16 cellular contexts compared by ENCODE assay signal in genomic region chr6:35028781-35029180, GRCh38.
DNase-seq lines count a peak whose midpoint lies in the region; ATAC-seq and TF ChIP-seq lines count a peak whose summit lies in the region.
"Had no signal": no experiment of that assay in that cellular context is flagged by ENCODE, and none has a peak within 500 bp of the region (broad histone marks: within the 10 kb centered on the region; RNA-seq: fewer than 3 reads in every experiment).

No MANE protein-coding gene starts in this region.

- intact Hi-C loops in left ventricle myocardium inferior (cut with micrococcal nuclease) = no loop called here
- intact Hi-C loops in Right ventricle myocardium inferior (cut with DNase I) = no loop called here
- intact Hi-C loops in esophagus muscularis mucosa (cut with DNase I) = no loop called here
- intact Hi-C loops in sigmoid colon (cut with DNase I) = no loop called here

- ATAC-seq in Right ventricle myocardium inferior = no peak
- no peak for ATAC-seq in GM21367 (IDR thresholded peaks at IDR 0.05; ENCODE audit: unreplicated experiment)
- ATAC-seq in foreskin keratinocyte = no peak
- ATAC-seq: HepG2 had no signal

- H3K9me3 ChIP-seq in left ventricle myocardium inferior (replicated peaks) (no peaks in the 10 kb centered on the region), esophagus muscularis mucosa (no peaks in the 10 kb centered on the region), sigmoid colon (no peaks in the 10 kb centered on the region)

- H3K27me3 ChIP-seq in left ventricle myocardium inferior (ENCODE audit: low read depth) = no peaks in the 10 kb centered on the region
- H3K27me3 ChIP-seq in esophagus muscularis mucosa = no peaks in the 10 kb centered on the region
- H3K27me3 ChIP-seq in sigmoid colon = no peaks in the 10 kb centered on the region
- H3K27me3 ChIP-seq in foreskin keratinocyte = no peaks in the 10 kb centered on the region

- TF ChIP-seq EP300 in esophagus muscularis mucosa (IDR thresholded peaks at IDR 0.05) (no peak), sigmoid colon (IDR thresholded peaks at IDR 0.05) (no peak)

- TF ChIP-seq POLR2A in esophagus muscularis mucosa (IDR thresholded peaks at IDR 0.05; ENCODE audit: low read depth) (no peak), sigmoid colon (IDR thresholded peaks at IDR 0.05) (no peak)

- H3K27ac ChIP-seq in left ventricle myocardium inferior (replicated peaks) (peak overlapping the region; percentile 96), esophagus muscularis mucosa (replicated peaks in 1 of 4) (peak overlapping the region; percentile 29 to 99 (median 94)), sigmoid colon (peak overlapping the region; percentile 91 to 99 (median 94)), foreskin keratinocyte (no peak overlapping the region)
- H3K27ac ChIP-seq: PC-9 had no signal

- DNase-seq in left ventricle myocardium inferior (no peak), Right ventricle myocardium inferior (ENCODE audit: missing footprints) (no peak), esophagus muscularis mucosa (ENCODE audit: extremely low spot score) (no peak), sigmoid colon (no peak), foreskin keratinocyte (no peak), COLO668 (lab: John Stamatoyannopoulos, UW; ENCODE audit: unreplicated experiment) (no peak), NK-92 (lab: John Stamatoyannopoulos, UW; ENCODE audit: unreplicated experiment) (no peak)
- DNase-seq: C1 segment of cervical spinal cord, HFFc6, NCI-H1048, NCI-H1436 treated with DMSO at 0.1 percent for 48 hours, NCI-H2029 treated with DMSO at 0.1 percent for 48 hours, NCI-H774, PC-9 had no signal

- H3K4me3 ChIP-seq in left ventricle myocardium inferior = no peak overlapping the region
- no peak overlapping the region for H3K4me3 ChIP-seq in esophagus muscularis mucosa
- H3K4me3 ChIP-seq in sigmoid colon = no peak overlapping the region
- H3K4me3 ChIP-seq: PC-9 had no signal

- H3K36me3 ChIP-seq in left ventricle myocardium inferior = peaks cover 21% of the 10 kb centered on the region
- peaks cover 0 to 29% (median 15%) of the 10 kb centered on the region in 4 donors for H3K36me3 ChIP-seq in esophagus muscularis mucosa
- peaks cover 0 to 9% (median 0%) of the 10 kb centered on the region in 4 donors for H3K36me3 ChIP-seq in sigmoid colon

- peaks cover 100% of the 10 kb centered on the region for H3K4me1 ChIP-seq in left ventricle myocardium inferior
- peaks cover 68 to 100% (median 99%) of the 10 kb centered on the region in 4 donors for H3K4me1 ChIP-seq in esophagus muscularis mucosa
- peaks cover 0 to 89% (median 76%) of the 10 kb centered on the region in 4 donors for H3K4me1 ChIP-seq in sigmoid colon
- peaks cover 26% of the 10 kb centered on the region for H3K4me1 ChIP-seq in foreskin keratinocyte

- TF ChIP-seq CTCF in left ventricle myocardium inferior (IDR thresholded peaks at IDR 0.05; ENCODE audit: borderline replicate concordance) (no peak), esophagus muscularis mucosa (IDR thresholded peaks at IDR 0.05) (no peak), sigmoid colon (IDR thresholded peaks at IDR 0.05) (no peak), foreskin keratinocyte (conservative IDR thresholded peaks at IDR 0.05) (no peak)

- WGBS in esophagus muscularis mucosa = 59% methylated on average over 2 of the region's 2 CpGs
- 78% methylated on average over 2 of the region's 2 CpGs for WGBS in sigmoid colon, 2 donors
